9 cellular contexts compared by ENCODE assay signal in the genomic region with DNA sequence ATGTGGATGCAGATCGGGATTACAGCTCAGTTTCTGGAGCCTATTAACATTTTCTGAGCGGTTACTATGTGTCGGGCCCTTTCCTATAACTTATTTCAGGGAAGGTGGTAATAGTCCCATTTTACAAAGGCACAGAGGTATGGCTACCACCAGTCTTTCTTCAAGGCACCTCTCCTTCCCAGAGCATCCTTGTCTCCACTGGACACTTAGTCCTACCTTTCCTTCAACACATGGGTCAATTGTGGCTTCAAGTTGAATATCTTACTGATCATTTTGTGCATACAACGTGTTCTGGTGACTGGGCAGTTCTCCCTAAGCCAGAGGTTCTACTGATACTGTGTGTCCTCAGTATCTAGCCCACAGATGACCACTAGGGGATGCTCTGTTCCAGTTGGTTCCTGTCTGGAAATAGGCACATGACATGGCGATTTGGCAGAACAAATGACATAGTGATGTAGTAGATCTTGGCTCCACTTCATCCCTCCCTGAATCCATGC.
DNase-seq lines count a peak whose midpoint lies in the region; ATAC-seq, FAIRE-seq and TF ChIP-seq lines count a peak whose summit lies in the region.
"Had no signal": no experiment of that assay in that cellular context is flagged by ENCODE, and none has a peak within 500 bp of the region (broad histone marks: within the 10 kb centered on the region; RNA-seq: fewer than 3 reads in every experiment).

No MANE protein-coding gene starts in this region.

- TF ChIP-seq CTCF in CD4-positive, alpha-beta T cell (IDR thresholded peaks at IDR 0.05): peak; percentile 33
- TF ChIP-seq CTCF in Peyer's patch (IDR thresholded peaks at IDR 0.05): peak; percentile 9 to 93 (median 80)

- POLR2A ChIA-PET in CD4-positive, alpha-beta T cell (lab: Charles Lee): interaction anchor here (1.0 to 2.0 kb wide), 3 partner anchors 157 to 290 kb away, joined by 3 to 8 read pairs (median 3); partner anchors contain the start of gene CMTM7

- peak; percentile 65 for ATAC-seq in CD4-positive, alpha-beta T cell (ENCODE audit: poor library complexity)
- peak; percentile 83 for ATAC-seq in GM19467 (IDR thresholded peaks at IDR 0.05; ENCODE audit: unreplicated experiment)

- peak; percentile 87 for FAIRE-seq in HTR-8/SVneo (lab: Jason Lieb, UNC)

- no peak overlapping the region for H3K4me3 Mint-ChIP-seq in CD4-positive, alpha-beta T cell

- peak overlapping the region in 1 of 4 donors; percentile 4 for H3K4me3 ChIP-seq in Peyer's patch

- no peaks in the 10 kb centered on the region for H3K27me3 Mint-ChIP-seq in CD4-positive, alpha-beta T cell

- no peak overlapping the region for H3K27ac ChIP-seq in CD4-positive, alpha-beta T cell (ENCODE audit: low read depth, low read length)
- no peak overlapping the region for H3K27ac ChIP-seq in Peyer's patch

- H3K9me3 ChIP-seq in CD4-positive, alpha-beta T cell (ENCODE audit: control insufficient read depth, low read length): no peaks in the 10 kb centered on the region
- H3K9me3 ChIP-seq in Peyer's patch: no peaks in the 10 kb centered on the region

- H3K4me1 ChIP-seq in Peyer's patch: peaks cover 0 to 9% (median 0%) of the 10 kb centered on the region in 4 donors

- H3K4me1 Mint-ChIP-seq in CD4-positive, alpha-beta T cell (ENCODE audit: low read depth): peaks cover 12% of the 10 kb centered on the region

- no peaks in the 10 kb centered on the region for H3K9me3 Mint-ChIP-seq in CD4-positive, alpha-beta T cell
- H3K9me3 Mint-ChIP-seq: T-helper 1 cell treated with Interleukin-12 subunit alpha and Interleukin-12 subunit beta and Interleukin-4 antibody, amounts not matched to agents 30 μg/mL and 1 μg/mL, for 36 hours had no signal

- peak in 8 of 10 experiments; percentile 12 to 44 (median 29) for DNase-seq in CD4-positive, alpha-beta T cell
- DNase-seq in HTR-8/SVneo (ENCODE audit: insufficient read length, low spot score): peak; percentile 69
- peak in 2 of 3 donors; percentile 48 to 81 for DNase-seq in Peyer's patch
- DNase-seq in activated T-helper 9 cell treated with anti-CD3 and anti-CD28 coated beads, Interleukin-2, amount 50 U/mL, for 16 hours (ENCODE audit: low read depth): peak; percentile 6
- peak; percentile 87 for DNase-seq in glomerular endothelial cell (ENCODE audit: extremely low read depth, low read depth, low spot score)
- peak; percentile 82 for DNase-seq in renal cortical epithelial cell (ENCODE audit: low read depth)
- no peak for DNase-seq in effector CD8-positive, alpha-beta T cell (lab: John Stamatoyannopoulos, UW)

- peaks cover 6% of the 10 kb centered on the region for H3K36me3 Mint-ChIP-seq in CD4-positive, alpha-beta T cell (ENCODE audit: low read depth)

- peaks cover under 1% of the 10 kb centered on the region for H3K27me3 ChIP-seq in CD4-positive, alpha-beta T cell (ENCODE audit: control insufficient read depth, insufficient read depth, low read length)
- H3K27me3 ChIP-seq in Peyer's patch: no peaks in the 10 kb centered on the region

- H3K36me3 ChIP-seq in Peyer's patch: no peaks in the 10 kb centered on the region

- TF ChIP-seq POLR2A in Peyer's patch (IDR thresholded peaks at IDR 0.05): no peak

- intact Hi-C loops in CD4-positive, alpha-beta T cell (cut with DNase I, micrococcal nuclease): loop anchor here (1.0 to 5.0 kb wide), 11 partner anchors 60 to 490 kb away; partner anchors contain the start of gene CMTM8 (in 1 of the 2)

- CTCF ChIA-PET in CD4-positive, alpha-beta T cell (lab: Charles Lee): interaction anchor here (0.6 to 3.1 kb wide), 12 partner anchors 34 to 1608 kb away, joined by 3 to 13 read pairs (median 4); no protein-coding TSS in a partner anchor

- H3K27ac Mint-ChIP-seq in CD4-positive, alpha-beta T cell: no peak overlapping the region
- H3K27ac Mint-ChIP-seq: T-helper 1 cell treated with Interleukin-12 subunit alpha and Interleukin-12 subunit beta and Interleukin-4 antibody, amounts not matched to agents 30 μg/mL and 1 μg/mL, for 36 hours had no signal
